ENCODE assay signal across 21 cellular contexts in the genomic region with DNA sequence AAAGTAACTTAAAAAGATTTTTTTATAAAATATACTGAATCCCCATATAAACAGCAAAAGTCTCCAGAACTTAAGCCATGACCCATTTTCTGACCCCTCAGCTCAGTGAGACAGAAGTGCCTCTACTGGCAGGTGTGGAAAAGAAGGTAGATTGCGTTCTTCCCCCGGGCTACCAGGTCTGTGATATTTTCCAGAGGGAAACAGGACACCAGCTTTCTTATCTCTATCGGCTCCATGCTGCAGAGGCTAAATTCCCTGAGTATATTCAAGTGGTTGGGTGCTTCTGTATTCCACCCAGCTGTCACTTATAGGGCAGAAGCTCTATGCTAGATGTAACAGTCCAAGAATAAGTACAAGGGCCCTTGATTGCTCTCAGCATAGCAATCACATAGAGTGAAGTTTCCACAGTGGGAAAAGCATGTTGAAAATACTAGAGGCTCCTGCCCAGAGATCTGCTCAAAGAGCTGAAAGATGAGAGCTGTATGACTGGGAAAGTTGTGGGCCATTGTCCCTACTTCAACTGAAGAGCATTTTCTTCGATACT.
DNase-seq lines count a peak whose midpoint lies in the region; ATAC-seq and TF ChIP-seq lines count a peak whose summit lies in the region.
"Had no signal": no experiment of that assay in that cellular context is flagged by ENCODE, and none has a peak within 500 bp of the region (broad histone marks: within the 10 kb centered on the region; RNA-seq: fewer than 3 reads in every experiment).

No MANE protein-coding gene starts in this region.

- no peaks in the 10 kb centered on the region for H3K4me1 ChIP-seq in IMR-90 (ENCODE audit: control insufficient read depth, insufficient read depth, low read length)
- H3K4me1 ChIP-seq: Caco-2, HAP-1 had no signal

- no peak overlapping the region for H4K91ac ChIP-seq in IMR-90 (ENCODE audit: insufficient read depth, low read depth, low read length)

- no peak overlapping the region for H3K27ac ChIP-seq in IMR-90 (ENCODE audit: insufficient read depth, low read length)
- H3K27ac ChIP-seq: HL-60 had no signal

- H3K4me3 ChIP-seq in IMR-90 (ENCODE audit: insufficient read depth, low read depth, low read length), result no peak overlapping the region
- H3K4me3 ChIP-seq: HAP-1 had no signal

- no peak overlapping the region for H3K18ac ChIP-seq in IMR-90 (ENCODE audit: low read depth, low read length)

- no peak overlapping the region for H2BK120ac ChIP-seq in IMR-90 (ENCODE audit: low read depth, low read length)

- H2AFZ ChIP-seq in IMR-90 (replicated peaks; ENCODE audit: low read length, poor library complexity), result no peak overlapping the region

- no TSS peak for BruUV-seq in IMR-90 (replicated peaks; lab: Mats Ljungman, UMichigan)

- ATAC-seq in Right ventricle myocardium superior (ENCODE audit: poor library complexity) (peak; percentile 46), IMR-90 (ENCODE audit: low read depth) (no peak)
- no peak for ATAC-seq in stimulated activated memory B cell treated with anti-CD40 and anti-IgM and Interleukin-4, amounts not matched to agents 10 μg/mL and 1 μg/mL and 100 μg/mL, for 72 hours

- H3K79me1 ChIP-seq in IMR-90 (ENCODE audit: low read depth in 1 of 2, low read length in 2 of 2), result no peaks in the 10 kb centered on the region

- no peak overlapping the region for H2AK9ac ChIP-seq in IMR-90 (replicated peaks; ENCODE audit: low read depth, low read length, poor library complexity)

- H3K9me1 ChIP-seq in IMR-90 (ENCODE audit: insufficient read depth, low read length), result no peaks in the 10 kb centered on the region

- TF ChIP-seq RAD21 in IMR-90 (IDR thresholded peaks at IDR 0.05; ENCODE audit: low read length), result no peak

- DNase-seq in Right ventricle myocardium superior (no peak), cardiac septum (ENCODE audit: low spot score) (no peak), IMR-90 (no peak), NCI-H524 (lab: John Stamatoyannopoulos, UW) (peak; percentile 92 to 95), myocyte (ENCODE audit: low read depth) (peak; percentile 52), middle frontal gyrus (ENCODE audit: extremely low spot score, low spot score) (no peak), DMS53 treated with DMSO at 0.1 percent for 48 hours (lab: John Stamatoyannopoulos, UW; ENCODE audit: unreplicated experiment) (no peak)
- DNase-seq: Caco-2; CD4-positive, alpha-beta T cell; DMS53; MM.1S; NCI-H1092; NCI-H1694 treated with DMSO at 0.1 percent for 48 hours; NCI-H446; NCI-H774; OCI-M1; SHP77 treated with DMSO at 0.1 percent for 48 hours had no signal

- H3K4me3 Mint-ChIP-seq in stimulated activated memory B cell treated with anti-CD40 and anti-IgM and Interleukin-4, amounts not matched to agents 10 μg/mL and 1 μg/mL and 100 μg/mL, for 72 hours, result no peak overlapping the region
- H3K4me3 Mint-ChIP-seq: CD4-positive, alpha-beta T cell; T-helper 1 cell treated with Interleukin-12 subunit alpha and Interleukin-12 subunit beta and Interleukin-4 antibody, amounts not matched to agents 30 μg/mL and 1 μg/mL, for 36 hours had no signal

- no peaks in the 10 kb centered on the region for H3K36me3 ChIP-seq in IMR-90 (ENCODE audit: control insufficient read depth, insufficient read depth, low read length)
- H3K36me3 ChIP-seq: HAP-1 had no signal

- no peak overlapping the region for H2BK15ac ChIP-seq in IMR-90 (ENCODE audit: low read depth, low read length)

- H3K36me3 Mint-ChIP-seq in stimulated activated memory B cell treated with anti-CD40 and anti-IgM and Interleukin-4, amounts not matched to agents 10 μg/mL and 1 μg/mL and 100 μg/mL, for 72 hours, result no peaks in the 10 kb centered on the region

- H3K27me3 ChIP-seq in IMR-90 (ENCODE audit: control insufficient read depth, insufficient read depth, low read length), result no peaks in the 10 kb centered on the region

- in situ Hi-C loops in IMR-90 (cut with MboI; ENCODE audit: low sequenced_read_pairs), result loop anchor here (25.0 kb wide), 1 partner anchor 678 kb away; a partner anchor contains a TSS

- H3K9me3 Mint-ChIP-seq in stimulated activated memory B cell treated with anti-CD40 and anti-IgM and Interleukin-4, amounts not matched to agents 10 μg/mL and 1 μg/mL and 100 μg/mL, for 72 hours, result peaks cover 18% of the 10 kb centered on the region

- H3K27me3 Mint-ChIP-seq in stimulated activated memory B cell treated with anti-CD40 and anti-IgM and Interleukin-4, amounts not matched to agents 10 μg/mL and 1 μg/mL and 100 μg/mL, for 72 hours, result no peaks in the 10 kb centered on the region
- H3K27me3 Mint-ChIP-seq: CD4-positive, alpha-beta T cell had no signal

- CTCF ChIA-PET in IMR-90 (lab: Yijun Ruan, JAX), result no interaction called here

- H2BK5ac ChIP-seq in IMR-90 (ENCODE audit: low read depth, low read length, poor library complexity, severe bottlenecking), result no peak overlapping the region

- POLR2A ChIA-PET in IMR-90 (lab: Charles Lee; ENCODE audit: unreplicated experiment), result no interaction called here

- H3K9me3 ChIP-seq in IMR-90 (ENCODE audit: control insufficient read depth, insufficient read depth, low read length), result peaks cover 2% of the 10 kb centered on the region; the same call in 1 of the 2 replicates
- H3K9me3 ChIP-seq: HAP-1 had no signal

- no peak overlapping the region for H3K23ac ChIP-seq in IMR-90 (ENCODE audit: low read depth, low read length)

- intact Hi-C loops in Right ventricle myocardium superior (cut with DNase I), result no loop called here
- intact Hi-C loops in cardiac septum (cut with DNase I), result loop anchor here (10.0 kb wide), 1 partner anchor 180 kb away; no protein-coding TSS in a partner anchor
- intact Hi-C loops in IMR-90 (cut with micrococcal nuclease), result no loop called here

- H3K4me2 ChIP-seq in IMR-90 (ENCODE audit: low read depth, low read length), result no peak overlapping the region

- H2AK5ac ChIP-seq in IMR-90 (ENCODE audit: low read depth, low read length), result peak overlapping the region; percentile 39; the same call in 1 of the 2 replicates

- no peak overlapping the region for H3K4ac ChIP-seq in IMR-90 (ENCODE audit: low read depth, low read length)

- no peak overlapping the region for H3K14ac ChIP-seq in IMR-90 (replicated peaks; ENCODE audit: low read depth, low read length)

- H4K20me1 ChIP-seq in IMR-90 (ENCODE audit: insufficient read depth, low read length), result no peaks in the 10 kb centered on the region

- no peak for TF ChIP-seq CTCF in IMR-90 (conservative IDR thresholded peaks at IDR 0.05; ENCODE audit: low read depth, low read length)

- H4K8ac ChIP-seq in IMR-90 (ENCODE audit: low read depth in 2 of 2, low read length in 2 of 2), result no peak overlapping the region

- no peak overlapping the region for H4K5ac ChIP-seq in IMR-90 (ENCODE audit: low read depth, low read length)

- WGBS in IMR-90 (ENCODE audit: extremely low coverage in 2 of 2, insufficient read length in 1 of 2), 2 experiments, result no CpG with 5 or more reads among the region's 4 CpGs

- no peak overlapping the region for H3K56ac ChIP-seq in IMR-90 (ENCODE audit: extremely low read depth, insufficient read depth, low read length)

- H3K27ac Mint-ChIP-seq in stimulated activated memory B cell treated with anti-CD40 and anti-IgM and Interleukin-4, amounts not matched to agents 10 μg/mL and 1 μg/mL and 100 μg/mL, for 72 hours, result no peak overlapping the region
- H3K27ac Mint-ChIP-seq: CD4-positive, alpha-beta T cell; T-helper 1 cell treated with Interleukin-12 subunit alpha and Interleukin-12 subunit beta and Interleukin-4 antibody, amounts not matched to agents 30 μg/mL and 1 μg/mL, for 36 hours had no signal

- no peaks in the 10 kb centered on the region for H3K4me1 Mint-ChIP-seq in stimulated activated memory B cell treated with anti-CD40 and anti-IgM and Interleukin-4, amounts not matched to agents 10 μg/mL and 1 μg/mL and 100 μg/mL, for 72 hours

- H2BK20ac ChIP-seq in IMR-90 (ENCODE audit: low read depth, low read length), result no peak overlapping the region

- no peak for TF ChIP-seq POLR2A in IMR-90 (IDR thresholded peaks at IDR 0.05; ENCODE audit: low read depth, low read length)

- dilution Hi-C loops in IMR-90 (cut with HindIII; ENCODE audit: low sequenced_read_pairs, unreplicated experiment), result no loop called here

- no peak overlapping the region for H3K9ac ChIP-seq in IMR-90 (ENCODE audit: low read depth, low read length)

TF ChIP-seq in IMR-90, 13 proteins besides CTCF, POLR2A, EP300 and RAD21:
- TF ChIP-seq FOS (IDR thresholded peaks at IDR 0.05; ENCODE audit: low read depth, low read length) (no peak), MAFK (IDR thresholded peaks at IDR 0.05; ENCODE audit: low read depth, low read length) (no peak), MAZ (IDR thresholded peaks at IDR 0.05; ENCODE audit: borderline replicate concordance, low read depth, low read length) (no peak), BHLHE40 (IDR thresholded peaks at IDR 0.05; ENCODE audit: low read depth, low read length) (no peak), NFE2L2 (IDR thresholded peaks at IDR 0.05; ENCODE audit: low read depth, low read length) (no peak), RFX5 (IDR thresholded peaks at IDR 0.05; ENCODE audit: low read depth, low read length) (no peak), RCOR1 (IDR thresholded peaks at IDR 0.05; ENCODE audit: insufficient replicate concordance, low read length) (no peak), CHD1 (IDR thresholded peaks at IDR 0.05; ENCODE audit: low read depth, low read length) (no peak), CEBPB (IDR thresholded peaks at IDR 0.05; ENCODE audit: low read depth, low read length) (no peak)
- TF ChIP-seq, protein P1, sequence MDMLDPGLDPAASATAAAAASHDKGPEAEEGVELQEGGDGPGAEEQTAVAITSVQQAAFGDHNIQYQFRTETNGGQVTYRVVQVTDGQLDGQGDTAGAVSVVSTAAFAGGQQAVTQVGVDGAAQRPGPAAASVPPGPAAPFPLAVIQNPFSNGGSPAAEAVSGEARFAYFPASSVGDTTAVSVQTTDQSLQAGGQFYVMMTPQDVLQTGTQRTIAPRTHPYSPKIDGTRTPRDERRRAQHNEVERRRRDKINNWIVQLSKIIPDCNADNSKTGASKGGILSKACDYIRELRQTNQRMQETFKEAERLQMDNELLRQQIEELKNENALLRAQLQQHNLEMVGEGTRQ (IDR thresholded peaks at IDR 0.05; ENCODE audit: low read depth, low read length), result no peak
- TF ChIP-seq, protein P2, sequence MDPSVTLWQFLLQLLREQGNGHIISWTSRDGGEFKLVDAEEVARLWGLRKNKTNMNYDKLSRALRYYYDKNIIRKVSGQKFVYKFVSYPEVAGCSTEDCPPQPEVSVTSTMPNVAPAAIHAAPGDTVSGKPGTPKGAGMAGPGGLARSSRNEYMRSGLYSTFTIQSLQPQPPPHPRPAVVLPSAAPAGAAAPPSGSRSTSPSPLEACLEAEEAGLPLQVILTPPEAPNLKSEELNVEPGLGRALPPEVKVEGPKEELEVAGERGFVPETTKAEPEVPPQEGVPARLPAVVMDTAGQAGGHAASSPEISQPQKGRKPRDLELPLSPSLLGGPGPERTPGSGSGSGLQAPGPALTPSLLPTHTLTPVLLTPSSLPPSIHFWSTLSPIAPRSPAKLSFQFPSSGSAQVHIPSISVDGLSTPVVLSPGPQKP (IDR thresholded peaks at IDR 0.05; ENCODE audit: borderline replicate concordance, low read depth, low read length), result no peak

Comparison
In these comparisons a context has a peak if more than half of its experiments do, and no peak if none do; other contexts are left out.
1. DNase-seq: peak in NCI-H524 (2 of 2) and myocyte (single experiment); none in Right ventricle myocardium superior (single experiment), cardiac septum (single experiment), IMR-90 (single experiment), middle frontal gyrus (single experiment) and DMS53 treated with DMSO at 0.1 percent for 48 hours (single experiment).